9 cellular contexts compared by ENCODE assay signal in the genomic region with DNA sequence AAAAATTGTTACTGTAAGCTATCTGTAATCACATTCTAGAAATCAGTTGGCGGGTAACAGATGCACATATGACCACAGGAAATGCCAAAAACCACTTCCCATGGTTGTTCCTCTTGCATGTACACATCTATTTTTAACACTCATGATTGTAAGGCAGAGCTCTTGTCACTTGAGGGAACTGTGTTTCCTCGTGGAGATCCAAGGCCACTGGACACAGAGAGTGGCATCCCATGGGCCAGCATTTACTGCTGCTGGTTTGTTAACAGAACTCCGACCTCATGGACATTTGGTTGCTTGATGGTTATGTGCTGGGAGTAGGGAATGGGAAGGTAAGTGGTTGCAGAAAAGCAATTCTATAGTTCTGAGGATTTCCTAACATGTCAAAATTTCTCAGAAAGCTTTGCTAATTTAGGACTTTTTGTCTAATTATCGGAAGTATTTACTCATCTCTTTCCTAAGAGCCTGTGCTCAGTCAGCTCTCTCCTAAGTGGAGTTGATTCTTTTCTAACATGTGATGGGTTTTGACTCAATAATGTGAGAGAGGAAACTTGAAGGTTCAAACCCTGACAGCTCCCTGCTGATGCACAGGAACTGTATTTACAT.
DNase-seq lines count a peak whose midpoint lies in the region; ATAC-seq and TF ChIP-seq lines count a peak whose summit lies in the region.
"Had no signal": no experiment of that assay in that cellular context is flagged by ENCODE, and none has a peak within 500 bp of the region (broad histone marks: within the 10 kb centered on the region; RNA-seq: fewer than 3 reads in every experiment).

No MANE protein-coding gene starts in this region.

- no peaks in the 10 kb centered on the region; the same call in 1 of the 2 replicates for H3K4me1 ChIP-seq in PC-9 (replicated peaks; ENCODE audit: insufficient read depth)
- H3K4me1 ChIP-seq in BE2C: no peaks in the 10 kb centered on the region

- H2AFZ ChIP-seq in PC-9: no peak overlapping the region

- peak; percentile 68 for ATAC-seq in GM21619 (IDR thresholded peaks at IDR 0.05; ENCODE audit: unreplicated experiment)
- ATAC-seq in effector memory CD8-positive, alpha-beta T cell (replicated peaks): peak; percentile 83

- peaks cover 0 to 14% of the 10 kb centered on the region in 2 donors for H3K9me3 Mint-ChIP-seq in effector memory CD8-positive, alpha-beta T cell

- peaks cover 3% of the 10 kb centered on the region; the same call in 1 of the 2 replicates for H3F3A ChIP-seq in PC-9 (ENCODE audit: insufficient read depth, low read depth)

- no peaks in the 10 kb centered on the region for H3K79me2 ChIP-seq in PC-9 (ENCODE audit: low read depth)

- POLR2A ChIA-PET in GM10248 (lab: Yijun Ruan, JAX): no interaction called here
- POLR2A ChIA-PET in PC-9 (lab: Charles Lee; ENCODE audit: unreplicated experiment): interaction anchor here (0.6 kb wide), 1 partner anchor 561 kb away, joined by 5 read pairs; no protein-coding TSS in a partner anchor

- peak overlapping the region; percentile 31 for H3K4me3 Mint-ChIP-seq in effector memory CD8-positive, alpha-beta T cell
- H3K4me3 Mint-ChIP-seq: brain had no signal

- no peaks in the 10 kb centered on the region for H3K9me2 ChIP-seq in PC-9 (ENCODE audit: insufficient read depth)

- peaks cover 24 to 30% of the 10 kb centered on the region in 2 donors for H3K4me1 Mint-ChIP-seq in effector memory CD8-positive, alpha-beta T cell (ENCODE audit: low read depth in 2 of 2)
- H3K4me1 Mint-ChIP-seq: brain had no signal

- H3K27me3 Mint-ChIP-seq in effector memory CD8-positive, alpha-beta T cell: no peaks in the 10 kb centered on the region

- no peak overlapping the region for H3K4me2 ChIP-seq in PC-9

- H3K27ac Mint-ChIP-seq in effector memory CD8-positive, alpha-beta T cell: peak overlapping the region in 1 of 2 donors; percentile 57
- H3K27ac Mint-ChIP-seq: brain had no signal

- no TSS peak for BruUV-seq in PC-9 (replicated peaks; lab: Mats Ljungman, UMichigan)

- H3K9me3 ChIP-seq in PC-9 (ENCODE audit: insufficient read depth, low read depth) (no peaks in the 10 kb centered on the region), BE2C (no peaks in the 10 kb centered on the region)

- intact Hi-C loops in PC-9 (cut with micrococcal nuclease; ENCODE audit: unreplicated experiment): no loop called here

- H3K36me3 ChIP-seq in PC-9 (ENCODE audit: low read depth) (no peaks in the 10 kb centered on the region), BE2C (no peaks in the 10 kb centered on the region)

- no peak overlapping the region for H3K27ac ChIP-seq in PC-9

- DNase-seq in GM10248 (ENCODE audit: extremely low spot score) (peak; percentile 24), MV-4-11 (lab: John Stamatoyannopoulos, UW) (peak; percentile 99), PC-9 (no peak), NCI-H526 (lab: John Stamatoyannopoulos, UW) (no peak), BE2C (no peak), AG20443 (ENCODE audit: low spot score) (no peak)
- peak; percentile 4 to 18 (median 5) for DNase-seq in effector memory CD8-positive, alpha-beta T cell

- H3K27me3 ChIP-seq in PC-9 (ENCODE audit: insufficient read depth, low read depth) (no peaks in the 10 kb centered on the region), BE2C (no peaks in the 10 kb centered on the region)

- peaks cover under 1% of the 10 kb centered on the region for H3K36me3 Mint-ChIP-seq in effector memory CD8-positive, alpha-beta T cell (ENCODE audit: insufficient read depth)
- H3K36me3 Mint-ChIP-seq: brain had no signal

- CTCF ChIA-PET in GM10248 (lab: Yijun Ruan, JAX) (interaction anchor here (0.8 to 1.8 kb wide), 7 partner anchors 9 to 219 kb away, joined by 3 to 5 read pairs (median 4); no protein-coding TSS in a partner anchor), PC-9 (lab: Charles Lee) (no interaction called here)

- H3K4me3 ChIP-seq in PC-9 (no peak overlapping the region), BE2C (ENCODE audit: low read depth, low read length) (no peak overlapping the region)

- H4K20me1 ChIP-seq in PC-9 (ENCODE audit: insufficient read depth): no peaks in the 10 kb centered on the region

- TF ChIP-seq CTCF in GM10248 (IDR thresholded peaks at IDR 0.05; ENCODE audit: control extremely low read depth, extremely low read depth, low read depth, missing control alignments) (no peak), PC-9 (conservative IDR thresholded peaks at IDR 0.05) (no peak), BE2C (IDR thresholded peaks at IDR 0.05; ENCODE audit: low read depth, low read length) (no peak)

Comparison
In these comparisons a context has a peak if more than half of its experiments do, and no peak if none do; other contexts are left out.
1. DNase-seq: peak in GM10248 (single experiment), MV-4-11 (single experiment) and effector memory CD8-positive, alpha-beta T cell (3 of 3); none in PC-9 (0 of 2), NCI-H526 (0 of 2), BE2C (single experiment) and AG20443 (single experiment).